Comparison of ENCODE assay signal across 1 cellular context in genomic region chr2:189542145-189542882, GRCh38.
A peak's percentile ranks its signal among the peaks of the same experiment; 100 is the strongest.
TF ChIP-seq lines count a peak whose summit lies in the region.

No MANE protein-coding gene starts in this region.

TF ChIP-seq in HepG2, 621 proteins besides CTCF, POLR2A, EP300 and RAD21 (continued from another document and continues in another):
- no peak for TF ChIP-seq ZBTB37 (CRISPR knock-in tag; IDR thresholded peaks at IDR 0.05)
- TF ChIP-seq NCOA2 (CRISPR knock-in tag; IDR thresholded peaks at IDR 0.05) = peak; percentile 62
- peak; percentile 25; the same call in 1 of the 2 replicates for TF ChIP-seq GABPB1 (CRISPR knock-in tag; IDR thresholded peaks at IDR 0.05)
- TF ChIP-seq ZBTB26 (CRISPR knock-in tag; IDR thresholded peaks at IDR 0.05; ENCODE audit: borderline replicate concordance) = peak; percentile 77
- TF ChIP-seq TCF7 (IDR thresholded peaks at IDR 0.05; ENCODE audit: low read depth) = peak; percentile 32; the same call in 1 of the 2 replicates
- TF ChIP-seq ZNF710 (CRISPR knock-in tag; IDR thresholded peaks at IDR 0.05; ENCODE audit: borderline replicate concordance) = no peak
- TF ChIP-seq MXI1 (IDR thresholded peaks at IDR 0.05; ENCODE audit: borderline replicate concordance, low read depth, low read length) = peak; percentile 46; the same call in 1 of the 3 replicates
- peak; percentile 40 for TF ChIP-seq HNF4A (CRISPR knock-in tag; IDR thresholded peaks at IDR 0.05)
- 0 out of 2 replicates have a peak, but pooled peaks have one; percentile 47 for TF ChIP-seq MIER3 (CRISPR knock-in tag; IDR thresholded peaks at IDR 0.05; ENCODE audit: borderline replicate concordance)
- TF ChIP-seq RERE (CRISPR knock-in tag; IDR thresholded peaks at IDR 0.05; ENCODE audit: low read depth) = no peak
- TF ChIP-seq CBX5 (CRISPR knock-in tag; IDR thresholded peaks at IDR 0.05; ENCODE audit: borderline replicate concordance) = 0 out of 2 replicates have a peak, but pooled peaks have one; percentile 17
- TF ChIP-seq ZNF18 (CRISPR knock-in tag; IDR thresholded peaks at IDR 0.05; ENCODE audit: insufficient replicate concordance) = peak; percentile 45
- TF ChIP-seq KAT8 (CRISPR knock-in tag; IDR thresholded peaks at IDR 0.05) = peak; percentile 51; the same call in 1 of the 2 replicates
- peak; percentile 37; the same call in 1 of the 2 replicates for TF ChIP-seq MED1 (CRISPR knock-in tag; IDR thresholded peaks at IDR 0.05)
- TF ChIP-seq ZFP41 (CRISPR knock-in tag; IDR thresholded peaks at IDR 0.05; ENCODE audit: borderline replicate concordance) = no peak
- peak; percentile 54 for TF ChIP-seq TFE3 (CRISPR knock-in tag; IDR thresholded peaks at IDR 0.05)
- TF ChIP-seq ZNF563 (CRISPR knock-in tag; IDR thresholded peaks at IDR 0.05) = 0 out of 2 replicates have a peak, but pooled peaks have one; percentile 33
- TF ChIP-seq ZSCAN9 (CRISPR knock-in tag; IDR thresholded peaks at IDR 0.05; ENCODE audit: borderline replicate concordance) = 0 out of 2 replicates have a peak, but pooled peaks have one; percentile 51
- peak; percentile 62; the same call in 1 of the 2 replicates for TF ChIP-seq FOSL1 (CRISPR knock-in tag; IDR thresholded peaks at IDR 0.05; ENCODE audit: borderline replicate concordance)
- no peak for TF ChIP-seq MXD3 (CRISPR knock-in tag; IDR thresholded peaks at IDR 0.05)
- peak; percentile 18 for TF ChIP-seq TEAD3 (CRISPR knock-in tag; optimal IDR thresholded peaks at IDR 0.05; ENCODE audit: borderline replicate concordance)
- TF ChIP-seq FOSL2 (CRISPR knock-in tag; IDR thresholded peaks at IDR 0.05) = peak; percentile 93
- TF ChIP-seq KMT2B (CRISPR knock-in tag; IDR thresholded peaks at IDR 0.05) = peak; percentile 39; the same call in 1 of the 2 replicates
- peak; percentile 66 for TF ChIP-seq SOX5 (CRISPR knock-in tag; IDR thresholded peaks at IDR 0.05; ENCODE audit: borderline replicate concordance)
- TF ChIP-seq ZNF792 (CRISPR knock-in tag; IDR thresholded peaks at IDR 0.05) = peak; percentile 75; the same call in 1 of the 2 replicates
- TF ChIP-seq MTERF4 (CRISPR knock-in tag; IDR thresholded peaks at IDR 0.05) = peak; percentile 47; the same call in 1 of the 2 replicates
- TF ChIP-seq AHDC1 (CRISPR knock-in tag; IDR thresholded peaks at IDR 0.05; ENCODE audit: borderline replicate concordance) = peak; percentile 30; the same call in 1 of the 2 replicates
- no peak for TF ChIP-seq STAT5B (CRISPR knock-in tag; IDR thresholded peaks at IDR 0.05)
- TF ChIP-seq ZNF720 (CRISPR knock-in tag; IDR thresholded peaks at IDR 0.05) = no peak
- peak; percentile 81 for TF ChIP-seq RNF2 (conservative IDR thresholded peaks at IDR 0.05; ENCODE audit: low read depth)
- TF ChIP-seq ZNF234 (CRISPR knock-in tag; conservative IDR thresholded peaks at IDR 0.05) = no peak
- peak; percentile 78 for TF ChIP-seq ZNF644 (CRISPR knock-in tag; IDR thresholded peaks at IDR 0.05; ENCODE audit: low read depth)
- peak; percentile 33; the same call in 1 of the 2 replicates for TF ChIP-seq CREB1 (IDR thresholded peaks at IDR 0.05)
- 0 out of 2 replicates have a peak, but pooled peaks have one; percentile 17 for TF ChIP-seq CREB1 (CRISPR knock-in tag; IDR thresholded peaks at IDR 0.05)
- peak; percentile 57; the same call in 1 of the 2 replicates for TF ChIP-seq EHMT2 (IDR thresholded peaks at IDR 0.05; ENCODE audit: borderline replicate concordance, low read depth, low read length)
- TF ChIP-seq ETV5 (CRISPR knock-in tag; IDR thresholded peaks at IDR 0.05; ENCODE audit: borderline replicate concordance) = peak; percentile 48; the same call in 1 of the 2 replicates
- no peak for TF ChIP-seq SIN3A (IDR thresholded peaks at IDR 0.05; ENCODE audit: borderline replicate concordance, low read depth, low read length)
